Comparison of ENCODE assay signal across 1 cellular context in the genomic region with DNA sequence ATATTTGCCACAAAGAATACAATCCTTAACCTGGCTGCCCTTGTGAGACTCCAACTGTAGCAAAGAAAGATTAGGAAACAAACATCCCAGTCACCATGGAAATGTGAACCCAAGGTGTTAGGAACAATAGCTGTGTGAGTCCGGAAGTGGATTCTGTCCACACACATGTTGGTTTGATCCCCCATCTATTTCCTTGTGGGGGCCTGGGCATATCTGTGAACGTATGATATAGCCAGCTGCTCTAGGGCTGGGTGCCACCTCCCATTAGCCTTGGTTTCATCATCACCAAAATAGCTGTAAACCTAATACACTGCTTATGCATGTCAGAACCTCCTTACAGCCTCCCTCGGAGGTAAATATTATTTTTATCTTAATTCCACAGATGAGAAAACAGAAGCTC.
TF ChIP-seq lines count a peak whose summit lies in the region.

No MANE protein-coding gene starts in this region.

TF ChIP-seq in GM23338, 12 proteins besides CTCF, POLR2A, EP300 and RAD21:
- TF ChIP-seq ZNF462 (CRISPR knock-in tag; IDR thresholded peaks at IDR 0.05) = no peak
- no peak for TF ChIP-seq ZNF114 (CRISPR knock-in tag; IDR thresholded peaks at IDR 0.05)
- no peak for TF ChIP-seq JUNB (IDR thresholded peaks at IDR 0.05; ENCODE audit: unreplicated experiment)
- TF ChIP-seq, protein P1, sequence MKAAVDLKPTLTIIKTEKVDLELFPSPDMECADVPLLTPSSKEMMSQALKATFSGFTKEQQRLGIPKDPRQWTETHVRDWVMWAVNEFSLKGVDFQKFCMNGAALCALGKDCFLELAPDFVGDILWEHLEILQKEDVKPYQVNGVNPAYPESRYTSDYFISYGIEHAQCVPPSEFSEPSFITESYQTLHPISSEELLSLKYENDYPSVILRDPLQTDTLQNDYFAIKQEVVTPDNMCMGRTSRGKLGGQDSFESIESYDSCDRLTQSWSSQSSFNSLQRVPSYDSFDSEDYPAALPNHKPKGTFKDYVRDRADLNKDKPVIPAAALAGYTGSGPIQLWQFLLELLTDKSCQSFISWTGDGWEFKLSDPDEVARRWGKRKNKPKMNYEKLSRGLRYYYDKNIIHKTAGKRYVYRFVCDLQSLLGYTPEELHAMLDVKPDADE (IDR thresholded peaks at IDR 0.05) = no peak
- TF ChIP-seq STAT1 (IDR thresholded peaks at IDR 0.05; ENCODE audit: unreplicated experiment) = no peak
- no peak for TF ChIP-seq ZNF331 (CRISPR knock-in tag; IDR thresholded peaks at IDR 0.05; ENCODE audit: low read depth)
- TF ChIP-seq EZH2phosphoT487 (IDR thresholded peaks at IDR 0.05; ENCODE audit: unreplicated experiment) = no peak
- no peak for TF ChIP-seq NANOG (IDR thresholded peaks at IDR 0.05; ENCODE audit: borderline replicate concordance)
- TF ChIP-seq EZH2 (IDR thresholded peaks at IDR 0.05; ENCODE audit: low read depth, unreplicated experiment) = no peak
- TF ChIP-seq POLR2AphosphoS5 (IDR thresholded peaks at IDR 0.05; ENCODE audit: low read depth) = no peak
- TF ChIP-seq, protein P2, sequence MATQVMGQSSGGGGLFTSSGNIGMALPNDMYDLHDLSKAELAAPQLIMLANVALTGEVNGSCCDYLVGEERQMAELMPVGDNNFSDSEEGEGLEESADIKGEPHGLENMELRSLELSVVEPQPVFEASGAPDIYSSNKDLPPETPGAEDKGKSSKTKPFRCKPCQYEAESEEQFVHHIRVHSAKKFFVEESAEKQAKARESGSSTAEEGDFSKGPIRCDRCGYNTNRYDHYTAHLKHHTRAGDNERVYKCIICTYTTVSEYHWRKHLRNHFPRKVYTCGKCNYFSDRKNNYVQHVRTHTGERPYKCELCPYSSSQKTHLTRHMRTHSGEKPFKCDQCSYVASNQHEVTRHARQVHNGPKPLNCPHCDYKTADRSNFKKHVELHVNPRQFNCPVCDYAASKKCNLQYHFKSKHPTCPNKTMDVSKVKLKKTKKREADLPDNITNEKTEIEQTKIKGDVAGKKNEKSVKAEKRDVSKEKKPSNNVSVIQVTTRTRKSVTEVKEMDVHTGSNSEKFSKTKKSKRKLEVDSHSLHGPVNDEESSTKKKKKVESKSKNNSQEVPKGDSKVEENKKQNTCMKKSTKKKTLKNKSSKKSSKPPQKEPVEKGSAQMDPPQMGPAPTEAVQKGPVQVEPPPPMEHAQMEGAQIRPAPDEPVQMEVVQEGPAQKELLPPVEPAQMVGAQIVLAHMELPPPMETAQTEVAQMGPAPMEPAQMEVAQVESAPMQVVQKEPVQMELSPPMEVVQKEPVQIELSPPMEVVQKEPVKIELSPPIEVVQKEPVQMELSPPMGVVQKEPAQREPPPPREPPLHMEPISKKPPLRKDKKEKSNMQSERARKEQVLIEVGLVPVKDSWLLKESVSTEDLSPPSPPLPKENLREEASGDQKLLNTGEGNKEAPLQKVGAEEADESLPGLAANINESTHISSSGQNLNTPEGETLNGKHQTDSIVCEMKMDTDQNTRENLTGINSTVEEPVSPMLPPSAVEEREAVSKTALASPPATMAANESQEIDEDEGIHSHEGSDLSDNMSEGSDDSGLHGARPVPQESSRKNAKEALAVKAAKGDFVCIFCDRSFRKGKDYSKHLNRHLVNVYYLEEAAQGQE (IDR thresholded peaks at IDR 0.05; ENCODE audit: unreplicated experiment) = no peak
TF ChIP-seq in GM23338: peak in this region for 0.
